ENCODE assay signal across 1 cellular context in the genomic region with DNA sequence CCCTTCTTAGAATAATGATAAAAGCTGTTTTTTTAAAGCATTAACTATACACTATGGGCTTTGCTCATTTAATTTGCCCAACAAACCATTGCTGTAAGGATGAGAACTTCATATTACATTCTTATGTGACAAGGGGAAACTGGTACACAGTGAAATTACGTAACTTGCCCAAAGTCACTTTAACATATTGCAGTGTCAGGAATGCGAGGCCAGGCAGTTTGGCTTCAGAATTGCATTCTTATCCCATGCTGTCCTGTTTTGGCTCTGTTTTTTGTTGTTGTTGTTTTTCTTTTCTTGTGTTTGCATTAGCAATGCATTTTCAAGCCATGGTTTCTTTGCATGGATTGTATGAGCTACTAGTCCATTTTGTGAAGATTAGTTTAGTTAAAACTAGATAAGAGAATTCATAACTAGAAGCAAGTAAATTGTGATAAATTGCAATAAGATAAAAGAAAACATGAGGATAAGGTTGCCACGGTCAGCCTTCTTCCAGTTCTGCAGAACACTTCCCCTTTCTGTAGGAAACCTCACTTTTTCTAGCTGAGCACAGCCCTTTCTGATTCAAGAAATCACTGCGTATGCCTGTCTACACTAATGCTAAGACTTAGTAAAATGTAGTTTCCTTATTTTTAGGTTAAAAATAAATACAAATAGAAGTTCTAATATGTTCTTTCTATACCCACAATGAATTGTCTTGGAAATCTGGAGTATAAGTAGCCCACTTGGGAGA.
TF ChIP-seq lines count a peak whose summit lies in the region.

No MANE protein-coding gene starts in this region.

TF ChIP-seq in HepG2, 621 proteins besides CTCF, POLR2A, EP300 and RAD21 (continued from another document):
- TF ChIP-seq SP1 (IDR thresholded peaks at IDR 0.05) (no peak), SP1 (CRISPR knock-in tag; IDR thresholded peaks at IDR 0.05) (no peak), NBN (conservative IDR thresholded peaks at IDR 0.05) (no peak), POLR2AphosphoS2 (IDR thresholded peaks at IDR 0.05; ENCODE audit: low read depth, low read length) (no peak), ZNF317 (CRISPR knock-in tag; IDR thresholded peaks at IDR 0.05) (no peak), ZNF549 (CRISPR knock-in tag; IDR thresholded peaks at IDR 0.05) (no peak), GTF2F1 (IDR thresholded peaks at IDR 0.05; ENCODE audit: low read length) (no peak), ZNF761 (CRISPR knock-in tag; conservative IDR thresholded peaks at IDR 0.05) (no peak), SNRNP70 (IDR thresholded peaks at IDR 0.05; ENCODE audit: low read depth, low read length) (no peak), ZNF569 (CRISPR knock-in tag; IDR thresholded peaks at IDR 0.05; ENCODE audit: borderline replicate concordance) (no peak), RBFOX2 (IDR thresholded peaks at IDR 0.05; ENCODE audit: low read depth, low read length) (no peak), DMTF1 (CRISPR knock-in tag; IDR thresholded peaks at IDR 0.05) (no peak), TAF15 (IDR thresholded peaks at IDR 0.05; ENCODE audit: low read depth, low read length, poor library complexity, severe bottlenecking) (no peak), NFIC (IDR thresholded peaks at IDR 0.05; ENCODE audit: low read length) (no peak)
- TF ChIP-seq, protein P1, sequence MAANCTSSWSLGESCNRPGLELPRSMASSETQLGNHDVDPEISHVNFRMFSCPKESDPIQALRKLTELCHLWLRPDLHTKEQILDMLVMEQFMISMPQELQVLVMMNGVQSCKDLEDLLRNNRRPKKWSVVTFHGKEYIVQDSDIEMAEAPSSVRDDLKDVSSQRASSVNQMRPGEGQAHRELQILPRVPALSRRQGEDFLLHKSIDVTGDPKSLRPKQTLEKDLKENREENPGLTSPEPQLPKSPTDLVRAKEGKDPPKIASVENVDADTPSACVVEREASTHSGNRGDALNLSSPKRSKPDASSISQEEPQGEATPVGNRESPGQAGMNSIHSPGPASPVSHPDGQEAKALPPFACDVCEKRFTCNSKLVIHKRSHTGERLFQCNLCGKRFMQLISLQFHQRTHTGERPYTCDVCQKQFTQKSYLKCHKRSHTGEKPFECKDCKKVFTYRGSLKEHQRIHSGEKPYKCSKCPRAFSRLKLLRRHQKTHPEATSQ (CRISPR knock-in tag; IDR thresholded peaks at IDR 0.05; ENCODE audit: borderline replicate concordance): no peak
